1 cellular context compared by ENCODE assay signal in the genomic region with DNA sequence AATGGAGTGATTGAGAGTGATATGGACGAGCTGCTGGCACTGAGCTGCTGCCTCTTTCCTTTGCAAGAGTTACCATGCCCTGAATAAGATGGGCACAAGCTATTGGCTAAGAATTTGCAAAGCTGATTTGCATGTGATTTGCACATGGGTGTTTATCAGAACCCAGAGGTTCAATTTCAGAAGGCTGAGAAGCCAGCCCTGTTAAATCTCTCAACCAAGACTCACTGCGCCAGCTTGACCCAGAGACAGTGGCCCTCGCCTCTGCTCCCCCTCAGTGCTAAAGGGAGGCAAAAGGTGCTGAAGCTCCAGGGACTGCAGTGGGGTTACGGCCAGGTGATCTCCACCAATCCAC.
TF ChIP-seq lines count a peak whose summit lies in the region.

No MANE protein-coding gene starts in this region.

TF ChIP-seq in WTC11, 78 proteins besides CTCF, POLR2A, EP300 and RAD21 (continued from another document):
- TF ChIP-seq RORB (CRISPR knock-in tag; IDR thresholded peaks at IDR 0.05) (no peak), FOXJ3 (CRISPR knock-in tag; IDR thresholded peaks at IDR 0.05; ENCODE audit: borderline replicate concordance) (no peak), MXD4 (CRISPR knock-in tag; IDR thresholded peaks at IDR 0.05; ENCODE audit: borderline replicate concordance) (no peak), SMAD4 (CRISPR knock-in tag; IDR thresholded peaks at IDR 0.05) (no peak), ZBTB21 (CRISPR knock-in tag; IDR thresholded peaks at IDR 0.05; ENCODE audit: borderline replicate concordance) (no peak), CREB1 (CRISPR knock-in tag; IDR thresholded peaks at IDR 0.05) (no peak), SMAD3 (CRISPR knock-in tag; IDR thresholded peaks at IDR 0.05; ENCODE audit: borderline replicate concordance) (no peak)
- TF ChIP-seq, protein P1, sequence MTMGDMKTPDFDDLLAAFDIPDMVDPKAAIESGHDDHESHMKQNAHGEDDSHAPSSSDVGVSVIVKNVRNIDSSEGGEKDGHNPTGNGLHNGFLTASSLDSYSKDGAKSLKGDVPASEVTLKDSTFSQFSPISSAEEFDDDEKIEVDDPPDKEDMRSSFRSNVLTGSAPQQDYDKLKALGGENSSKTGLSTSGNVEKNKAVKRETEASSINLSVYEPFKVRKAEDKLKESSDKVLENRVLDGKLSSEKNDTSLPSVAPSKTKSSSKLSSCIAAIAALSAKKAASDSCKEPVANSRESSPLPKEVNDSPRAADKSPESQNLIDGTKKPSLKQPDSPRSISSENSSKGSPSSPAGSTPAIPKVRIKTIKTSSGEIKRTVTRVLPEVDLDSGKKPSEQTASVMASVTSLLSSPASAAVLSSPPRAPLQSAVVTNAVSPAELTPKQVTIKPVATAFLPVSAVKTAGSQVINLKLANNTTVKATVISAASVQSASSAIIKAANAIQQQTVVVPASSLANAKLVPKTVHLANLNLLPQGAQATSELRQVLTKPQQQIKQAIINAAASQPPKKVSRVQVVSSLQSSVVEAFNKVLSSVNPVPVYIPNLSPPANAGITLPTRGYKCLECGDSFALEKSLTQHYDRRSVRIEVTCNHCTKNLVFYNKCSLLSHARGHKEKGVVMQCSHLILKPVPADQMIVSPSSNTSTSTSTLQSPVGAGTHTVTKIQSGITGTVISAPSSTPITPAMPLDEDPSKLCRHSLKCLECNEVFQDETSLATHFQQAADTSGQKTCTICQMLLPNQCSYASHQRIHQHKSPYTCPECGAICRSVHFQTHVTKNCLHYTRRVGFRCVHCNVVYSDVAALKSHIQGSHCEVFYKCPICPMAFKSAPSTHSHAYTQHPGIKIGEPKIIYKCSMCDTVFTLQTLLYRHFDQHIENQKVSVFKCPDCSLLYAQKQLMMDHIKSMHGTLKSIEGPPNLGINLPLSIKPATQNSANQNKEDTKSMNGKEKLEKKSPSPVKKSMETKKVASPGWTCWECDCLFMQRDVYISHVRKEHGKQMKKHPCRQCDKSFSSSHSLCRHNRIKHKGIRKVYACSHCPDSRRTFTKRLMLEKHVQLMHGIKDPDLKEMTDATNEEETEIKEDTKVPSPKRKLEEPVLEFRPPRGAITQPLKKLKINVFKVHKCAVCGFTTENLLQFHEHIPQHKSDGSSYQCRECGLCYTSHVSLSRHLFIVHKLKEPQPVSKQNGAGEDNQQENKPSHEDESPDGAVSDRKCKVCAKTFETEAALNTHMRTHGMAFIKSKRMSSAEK (CRISPR knock-in tag; IDR thresholded peaks at IDR 0.05; ENCODE audit: borderline replicate concordance), result no peak
- TF ChIP-seq, protein P2, sequence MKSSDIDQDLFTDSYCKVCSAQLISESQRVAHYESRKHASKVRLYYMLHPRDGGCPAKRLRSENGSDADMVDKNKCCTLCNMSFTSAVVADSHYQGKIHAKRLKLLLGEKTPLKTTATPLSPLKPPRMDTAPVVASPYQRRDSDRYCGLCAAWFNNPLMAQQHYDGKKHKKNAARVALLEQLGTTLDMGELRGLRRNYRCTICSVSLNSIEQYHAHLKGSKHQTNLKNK (CRISPR knock-in tag; IDR thresholded peaks at IDR 0.05), result no peak
- TF ChIP-seq, protein P3, sequence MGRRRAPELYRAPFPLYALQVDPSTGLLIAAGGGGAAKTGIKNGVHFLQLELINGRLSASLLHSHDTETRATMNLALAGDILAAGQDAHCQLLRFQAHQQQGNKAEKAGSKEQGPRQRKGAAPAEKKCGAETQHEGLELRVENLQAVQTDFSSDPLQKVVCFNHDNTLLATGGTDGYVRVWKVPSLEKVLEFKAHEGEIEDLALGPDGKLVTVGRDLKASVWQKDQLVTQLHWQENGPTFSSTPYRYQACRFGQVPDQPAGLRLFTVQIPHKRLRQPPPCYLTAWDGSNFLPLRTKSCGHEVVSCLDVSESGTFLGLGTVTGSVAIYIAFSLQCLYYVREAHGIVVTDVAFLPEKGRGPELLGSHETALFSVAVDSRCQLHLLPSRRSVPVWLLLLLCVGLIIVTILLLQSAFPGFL (CRISPR knock-in tag; IDR thresholded peaks at IDR 0.05; ENCODE audit: borderline replicate concordance), result no peak
- TF ChIP-seq, protein P4, sequence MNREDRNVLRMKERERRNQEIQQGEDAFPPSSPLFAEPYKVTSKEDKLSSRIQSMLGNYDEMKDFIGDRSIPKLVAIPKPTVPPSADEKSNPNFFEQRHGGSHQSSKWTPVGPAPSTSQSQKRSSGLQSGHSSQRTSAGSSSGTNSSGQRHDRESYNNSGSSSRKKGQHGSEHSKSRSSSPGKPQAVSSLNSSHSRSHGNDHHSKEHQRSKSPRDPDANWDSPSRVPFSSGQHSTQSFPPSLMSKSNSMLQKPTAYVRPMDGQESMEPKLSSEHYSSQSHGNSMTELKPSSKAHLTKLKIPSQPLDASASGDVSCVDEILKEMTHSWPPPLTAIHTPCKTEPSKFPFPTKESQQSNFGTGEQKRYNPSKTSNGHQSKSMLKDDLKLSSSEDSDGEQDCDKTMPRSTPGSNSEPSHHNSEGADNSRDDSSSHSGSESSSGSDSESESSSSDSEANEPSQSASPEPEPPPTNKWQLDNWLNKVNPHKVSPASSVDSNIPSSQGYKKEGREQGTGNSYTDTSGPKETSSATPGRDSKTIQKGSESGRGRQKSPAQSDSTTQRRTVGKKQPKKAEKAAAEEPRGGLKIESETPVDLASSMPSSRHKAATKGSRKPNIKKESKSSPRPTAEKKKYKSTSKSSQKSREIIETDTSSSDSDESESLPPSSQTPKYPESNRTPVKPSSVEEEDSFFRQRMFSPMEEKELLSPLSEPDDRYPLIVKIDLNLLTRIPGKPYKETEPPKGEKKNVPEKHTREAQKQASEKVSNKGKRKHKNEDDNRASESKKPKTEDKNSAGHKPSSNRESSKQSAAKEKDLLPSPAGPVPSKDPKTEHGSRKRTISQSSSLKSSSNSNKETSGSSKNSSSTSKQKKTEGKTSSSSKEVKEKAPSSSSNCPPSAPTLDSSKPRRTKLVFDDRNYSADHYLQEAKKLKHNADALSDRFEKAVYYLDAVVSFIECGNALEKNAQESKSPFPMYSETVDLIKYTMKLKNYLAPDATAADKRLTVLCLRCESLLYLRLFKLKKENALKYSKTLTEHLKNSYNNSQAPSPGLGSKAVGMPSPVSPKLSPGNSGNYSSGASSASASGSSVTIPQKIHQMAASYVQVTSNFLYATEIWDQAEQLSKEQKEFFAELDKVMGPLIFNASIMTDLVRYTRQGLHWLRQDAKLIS (CRISPR knock-in tag; IDR thresholded peaks at IDR 0.05; ENCODE audit: borderline replicate concordance), result no peak
- TF ChIP-seq, protein P5, sequence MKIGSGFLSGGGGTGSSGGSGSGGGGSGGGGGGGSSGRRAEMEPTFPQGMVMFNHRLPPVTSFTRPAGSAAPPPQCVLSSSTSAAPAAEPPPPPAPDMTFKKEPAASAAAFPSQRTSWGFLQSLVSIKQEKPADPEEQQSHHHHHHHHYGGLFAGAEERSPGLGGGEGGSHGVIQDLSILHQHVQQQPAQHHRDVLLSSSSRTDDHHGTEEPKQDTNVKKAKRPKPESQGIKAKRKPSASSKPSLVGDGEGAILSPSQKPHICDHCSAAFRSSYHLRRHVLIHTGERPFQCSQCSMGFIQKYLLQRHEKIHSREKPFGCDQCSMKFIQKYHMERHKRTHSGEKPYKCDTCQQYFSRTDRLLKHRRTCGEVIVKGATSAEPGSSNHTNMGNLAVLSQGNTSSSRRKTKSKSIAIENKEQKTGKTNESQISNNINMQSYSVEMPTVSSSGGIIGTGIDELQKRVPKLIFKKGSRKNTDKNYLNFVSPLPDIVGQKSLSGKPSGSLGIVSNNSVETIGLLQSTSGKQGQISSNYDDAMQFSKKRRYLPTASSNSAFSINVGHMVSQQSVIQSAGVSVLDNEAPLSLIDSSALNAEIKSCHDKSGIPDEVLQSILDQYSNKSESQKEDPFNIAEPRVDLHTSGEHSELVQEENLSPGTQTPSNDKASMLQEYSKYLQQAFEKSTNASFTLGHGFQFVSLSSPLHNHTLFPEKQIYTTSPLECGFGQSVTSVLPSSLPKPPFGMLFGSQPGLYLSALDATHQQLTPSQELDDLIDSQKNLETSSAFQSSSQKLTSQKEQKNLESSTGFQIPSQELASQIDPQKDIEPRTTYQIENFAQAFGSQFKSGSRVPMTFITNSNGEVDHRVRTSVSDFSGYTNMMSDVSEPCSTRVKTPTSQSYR (CRISPR knock-in tag; IDR thresholded peaks at IDR 0.05), result no peak
- TF ChIP-seq, protein P6, sequence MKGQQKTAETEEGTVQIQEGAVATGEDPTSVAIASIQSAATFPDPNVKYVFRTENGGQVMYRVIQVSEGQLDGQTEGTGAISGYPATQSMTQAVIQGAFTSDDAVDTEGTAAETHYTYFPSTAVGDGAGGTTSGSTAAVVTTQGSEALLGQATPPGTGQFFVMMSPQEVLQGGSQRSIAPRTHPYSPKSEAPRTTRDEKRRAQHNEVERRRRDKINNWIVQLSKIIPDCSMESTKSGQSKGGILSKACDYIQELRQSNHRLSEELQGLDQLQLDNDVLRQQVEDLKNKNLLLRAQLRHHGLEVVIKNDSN (CRISPR knock-in tag; IDR thresholded peaks at IDR 0.05), result no peak
- TF ChIP-seq, protein P7, sequence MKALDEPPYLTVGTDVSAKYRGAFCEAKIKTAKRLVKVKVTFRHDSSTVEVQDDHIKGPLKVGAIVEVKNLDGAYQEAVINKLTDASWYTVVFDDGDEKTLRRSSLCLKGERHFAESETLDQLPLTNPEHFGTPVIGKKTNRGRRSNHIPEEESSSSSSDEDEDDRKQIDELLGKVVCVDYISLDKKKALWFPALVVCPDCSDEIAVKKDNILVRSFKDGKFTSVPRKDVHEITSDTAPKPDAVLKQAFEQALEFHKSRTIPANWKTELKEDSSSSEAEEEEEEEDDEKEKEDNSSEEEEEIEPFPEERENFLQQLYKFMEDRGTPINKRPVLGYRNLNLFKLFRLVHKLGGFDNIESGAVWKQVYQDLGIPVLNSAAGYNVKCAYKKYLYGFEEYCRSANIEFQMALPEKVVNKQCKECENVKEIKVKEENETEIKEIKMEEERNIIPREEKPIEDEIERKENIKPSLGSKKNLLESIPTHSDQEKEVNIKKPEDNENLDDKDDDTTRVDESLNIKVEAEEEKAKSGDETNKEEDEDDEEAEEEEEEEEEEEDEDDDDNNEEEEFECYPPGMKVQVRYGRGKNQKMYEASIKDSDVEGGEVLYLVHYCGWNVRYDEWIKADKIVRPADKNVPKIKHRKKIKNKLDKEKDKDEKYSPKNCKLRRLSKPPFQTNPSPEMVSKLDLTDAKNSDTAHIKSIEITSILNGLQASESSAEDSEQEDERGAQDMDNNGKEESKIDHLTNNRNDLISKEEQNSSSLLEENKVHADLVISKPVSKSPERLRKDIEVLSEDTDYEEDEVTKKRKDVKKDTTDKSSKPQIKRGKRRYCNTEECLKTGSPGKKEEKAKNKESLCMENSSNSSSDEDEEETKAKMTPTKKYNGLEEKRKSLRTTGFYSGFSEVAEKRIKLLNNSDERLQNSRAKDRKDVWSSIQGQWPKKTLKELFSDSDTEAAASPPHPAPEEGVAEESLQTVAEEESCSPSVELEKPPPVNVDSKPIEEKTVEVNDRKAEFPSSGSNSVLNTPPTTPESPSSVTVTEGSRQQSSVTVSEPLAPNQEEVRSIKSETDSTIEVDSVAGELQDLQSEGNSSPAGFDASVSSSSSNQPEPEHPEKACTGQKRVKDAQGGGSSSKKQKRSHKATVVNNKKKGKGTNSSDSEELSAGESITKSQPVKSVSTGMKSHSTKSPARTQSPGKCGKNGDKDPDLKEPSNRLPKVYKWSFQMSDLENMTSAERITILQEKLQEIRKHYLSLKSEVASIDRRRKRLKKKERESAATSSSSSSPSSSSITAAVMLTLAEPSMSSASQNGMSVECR (CRISPR knock-in tag; IDR thresholded peaks at IDR 0.05; ENCODE audit: borderline replicate concordance), result no peak
TF ChIP-seq in WTC11: peak in this region for 0.
